In the genomic region with DNA sequence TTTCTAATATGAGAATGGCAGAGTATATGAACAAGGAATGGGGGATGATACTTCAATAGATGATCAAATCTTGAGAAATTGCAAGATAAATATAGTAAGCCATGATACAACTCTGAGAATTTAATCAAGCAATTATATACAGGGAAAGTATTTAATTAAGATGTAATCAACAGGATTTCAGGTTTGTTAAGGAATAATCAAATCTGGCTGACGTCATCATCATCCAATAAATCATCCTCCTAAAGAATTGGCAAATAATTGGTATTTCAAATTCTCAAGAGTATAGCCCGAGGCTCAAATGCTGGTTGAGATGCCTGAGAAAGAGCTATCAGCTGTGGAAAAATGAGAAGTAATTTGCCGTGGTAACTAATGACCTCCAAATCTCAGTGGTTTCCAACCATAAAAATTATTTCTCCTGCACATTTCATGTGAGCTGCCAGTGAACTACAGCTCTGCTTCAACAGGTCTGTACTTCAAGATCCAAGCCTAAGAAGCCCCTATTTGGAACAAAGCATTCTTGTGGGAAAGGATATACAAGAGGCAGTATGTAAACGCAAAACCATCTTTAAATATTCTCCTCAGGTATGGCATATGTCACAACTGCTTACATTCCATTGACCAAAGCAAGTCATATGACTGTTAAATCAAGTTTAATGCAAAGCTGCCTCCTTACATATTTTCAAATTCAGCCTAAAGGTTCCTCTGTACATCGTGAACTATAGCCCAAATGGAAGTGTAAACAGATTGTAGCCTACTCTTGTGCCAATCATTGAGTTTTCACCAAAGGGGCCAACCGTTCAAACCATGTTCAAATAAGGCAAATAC, we compare ENCODE assay signal across 31 cellular contexts.
"Had no signal": no experiment of that assay in that cellular context is flagged by ENCODE, and none has a peak within 500 bp of the region (broad histone marks: within the 10 kb centered on the region; RNA-seq: fewer than 3 reads in every experiment).

No MANE protein-coding gene starts in this region.

- H3K9me3 Mint-ChIP-seq: activated naive CD4-positive, alpha-beta T cell treated with anti-CD3 and anti-CD28 coated beads, Interleukin-2, amount 50 U/mL, for 72 hours; activated naive CD8-positive, alpha-beta T cell treated with anti-CD3 and anti-CD28 coated beads, Interleukin-2, amount 50 U/mL, for 24 hours; activated T-cell treated with anti-CD3 and anti-CD28 coated beads, Interleukin-2, amount 50 U/mL, for 24 hours; activated T-helper 1 cell treated with anti-CD3 and anti-CD28 coated beads, Interleukin-12 subunit alpha, Interleukin-12 subunit beta, Interleukin-2, Interleukin-4 antibody, amounts not matched to agents 30 ng/mL and 10 ng/mL and 1 ng/mL, durations not matched to agents 14 hours and 24 hours and 36 hours; dendritic cell treated with granulocyte-macrophage colony-stimulating factor and Interleukin-4, amounts not matched to agents 40 ng/mL and 50 ng/mL, for 4 days; WTC11 had no signal

- H3K9me3 ChIP-seq: SJSA1 had no signal

- H2AFZ ChIP-seq: PC-9 had no signal

- DNase-seq: activated CD4-positive, alpha-beta T cell treated with anti-CD3 and anti-CD28 coated beads for 48 hours; activated CD4-positive, alpha-beta T cell treated with anti-CD3 and anti-CD28 coated beads, Interleukin-2, amount 50 U/mL, for 4 hours; activated CD4-positive, CD25-positive, alpha-beta regulatory T cell treated with anti-CD3 and anti-CD28 coated beads, Interleukin-2, amount 50 U/mL, for 72 hours; activated CD8-positive, alpha-beta memory T cell treated with anti-CD3 and anti-CD28 coated beads, Interleukin-2, amount 10 ng/mL, durations not matched to agents 7 days and 5 days; activated effector memory CD4-positive, alpha-beta T cell treated with Interleukin-2 at 50 U/mL for 16 hours; activated naive CD4-positive, alpha-beta T cell treated with Interleukin-2 at 50 U/mL for 16 hours; activated naive CD8-positive, alpha-beta T cell treated with anti-CD3 and anti-CD28 coated beads, Interleukin-2, amount 50 U/mL, for 24 hours; activated T-cell treated with anti-CD3 and anti-CD28 coated beads, Interleukin-2, amount 50 U/mL, for 24 hours; amygdala; brain microvascular endothelial cell; cerebellar nuclear complex; Karpas-422; NCI-H1092; NCI-H1417; NCI-H2029; NCI-H2107; NCI-H345; NCI-H510A; NCI-H69; NK-92 treated with Interleukin-12 subunit alpha and Interleukin-12 subunit beta, amount 100 ng/mL, for 24 hours; PC-9; SHP77; T-helper 17 cell; T-helper 9 cell had no signal

- H3K36me3 Mint-ChIP-seq: activated CD8-positive, alpha-beta memory T cell treated with anti-CD3 and anti-CD28 coated beads, Interleukin-2, amount 10 ng/mL, durations not matched to agents 7 days and 5 days; activated naive CD4-positive, alpha-beta T cell treated with anti-CD3 and anti-CD28 coated beads, Interleukin-2, amount 50 U/mL, for 72 hours; WTC11 had no signal

- H3K4me3 ChIP-seq: PC-9, SJSA1 had no signal

- H3K27me3 Mint-ChIP-seq: activated CD8-positive, alpha-beta memory T cell treated with anti-CD3 and anti-CD28 coated beads, Interleukin-2, amount 10 ng/mL, durations not matched to agents 7 days and 5 days; dendritic cell treated with granulocyte-macrophage colony-stimulating factor and Interleukin-4, amounts not matched to agents 40 ng/mL and 50 ng/mL, for 4 days; T-helper 17 cell had no signal

- H3K4me1 ChIP-seq: SJSA1 had no signal

- H3K36me3 ChIP-seq: brain microvascular endothelial cell, SJSA1 had no signal

- FAIRE-seq: colon had no signal

- H3K27ac Mint-ChIP-seq: activated CD8-positive, alpha-beta memory T cell treated with anti-CD3 and anti-CD28 coated beads, Interleukin-2, amount 10 ng/mL, durations not matched to agents 7 days and 5 days; activated naive CD4-positive, alpha-beta T cell treated with anti-CD3 and anti-CD28 coated beads, Interleukin-2, amount 50 U/mL, for 72 hours; activated naive CD8-positive, alpha-beta T cell treated with anti-CD3 and anti-CD28 coated beads, Interleukin-2, amount 50 U/mL, for 24 hours; activated T-cell treated with anti-CD3 and anti-CD28 coated beads, Interleukin-2, amount 50 U/mL, for 24 hours; activated T-helper 1 cell treated with anti-CD3 and anti-CD28 coated beads, Interleukin-12 subunit alpha, Interleukin-12 subunit beta, Interleukin-2, Interleukin-4 antibody, amounts not matched to agents 30 ng/mL and 10 ng/mL and 1 ng/mL, durations not matched to agents 14 hours and 24 hours and 36 hours; dendritic cell treated with granulocyte-macrophage colony-stimulating factor and Interleukin-4, amounts not matched to agents 40 ng/mL and 50 ng/mL, for 4 days; T-helper 17 cell; WTC11 had no signal

- H3K27ac ChIP-seq: brain microvascular endothelial cell, PC-9, RWPE1, SJSA1 had no signal

- ATAC-seq: activated CD8-positive, alpha-beta memory T cell treated with anti-CD3 and anti-CD28 coated beads, Interleukin-2, amount 10 ng/mL, durations not matched to agents 7 days and 5 days; activated naive CD4-positive, alpha-beta T cell treated with anti-CD3 and anti-CD28 coated beads, Interleukin-2, amount 50 U/mL, for 72 hours; activated naive CD8-positive, alpha-beta T cell treated with anti-CD3 and anti-CD28 coated beads, Interleukin-2, amount 50 U/mL, for 24 hours; T-helper 17 cell; WTC11 had no signal

- H3K4me1 Mint-ChIP-seq: activated CD8-positive, alpha-beta memory T cell treated with anti-CD3 and anti-CD28 coated beads, Interleukin-2, amount 10 ng/mL, durations not matched to agents 7 days and 5 days; activated naive CD8-positive, alpha-beta T cell treated with anti-CD3 and anti-CD28 coated beads, Interleukin-2, amount 50 U/mL, for 24 hours; T-helper 17 cell; WTC11 had no signal

- H3K27me3 ChIP-seq: brain microvascular endothelial cell, SJSA1 had no signal

- H3K4me2 ChIP-seq: PC-9 had no signal

- H3K4me3 Mint-ChIP-seq: activated CD8-positive, alpha-beta memory T cell treated with anti-CD3 and anti-CD28 coated beads, Interleukin-2, amount 10 ng/mL, durations not matched to agents 7 days and 5 days; activated naive CD8-positive, alpha-beta T cell treated with anti-CD3 and anti-CD28 coated beads, Interleukin-2, amount 50 U/mL, for 24 hours; activated T-cell treated with anti-CD3 and anti-CD28 coated beads, Interleukin-2, amount 50 U/mL, for 24 hours; activated T-helper 1 cell treated with anti-CD3 and anti-CD28 coated beads, Interleukin-12 subunit alpha, Interleukin-12 subunit beta, Interleukin-2, Interleukin-4 antibody, amounts not matched to agents 30 ng/mL and 10 ng/mL and 1 ng/mL, durations not matched to agents 14 hours and 24 hours and 36 hours; dendritic cell treated with granulocyte-macrophage colony-stimulating factor and Interleukin-4, amounts not matched to agents 40 ng/mL and 50 ng/mL, for 4 days; T-helper 17 cell; WTC11 had no signal
